ENCODE assay signal across 22 cellular contexts in the genomic region with DNA sequence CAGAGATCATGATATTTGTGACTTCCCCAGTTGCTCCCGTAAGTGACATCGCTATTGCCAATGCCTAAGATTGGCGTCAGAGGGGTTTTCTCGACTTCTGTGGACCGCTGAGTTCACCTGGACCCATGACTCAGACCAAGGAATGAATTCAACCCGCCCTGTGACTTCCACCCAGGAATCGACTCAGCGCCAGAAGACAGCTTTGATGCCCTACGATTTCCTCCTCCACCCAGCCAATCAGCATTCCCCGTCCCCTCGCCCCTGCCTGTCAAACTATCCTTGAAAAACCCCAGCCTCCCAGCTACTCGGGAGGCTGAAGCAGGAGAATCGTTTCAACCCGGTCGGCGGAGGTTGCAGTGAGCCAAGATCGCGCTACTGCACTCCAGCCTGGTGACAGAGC.
"Had no signal": no experiment of that assay in that cellular context is flagged by ENCODE, and none has a peak within 500 bp of the region (broad histone marks: within the 10 kb centered on the region; RNA-seq: fewer than 3 reads in every experiment).

No MANE protein-coding gene starts in this region.

- ATAC-seq: activated T-cell treated with anti-CD3 and anti-CD28 coated beads, Interleukin-2, amount 50 U/mL, for 4 hours; foreskin keratinocyte; left ventricle myocardium superior; pancreas; psoas muscle; right cardiac atrium had no signal

- H3K9me3 Mint-ChIP-seq: activated naive CD8-positive, alpha-beta T cell treated with anti-CD3 and anti-CD28 coated beads for 36 hours had no signal

- H3K4me3 ChIP-seq: pancreas, psoas muscle, thyroid gland had no signal

- H3K4me3 Mint-ChIP-seq: activated naive CD8-positive, alpha-beta T cell treated with anti-CD3 and anti-CD28 coated beads for 36 hours; activated T-cell treated with anti-CD3 and anti-CD28 coated beads, Interleukin-2, amount 50 U/mL, for 4 hours; nephron; stimulated activated naive CD8-positive, alpha-beta T cell treated with anti-CD3 and anti-CD28 coated beads, Interleukin-15, Interleukin-2, amounts not matched to agents 100 ng/mL and 50 ng/mL, for 24 hours; WTC11 had no signal

- DNase-seq: activated CD4-positive, alpha-beta T cell treated with anti-CD3 and anti-CD28 coated beads for 4 hours; activated CD4-positive, alpha-beta T cell treated with anti-CD3 and anti-CD28 coated beads, Interleukin-2, amount 50 U/mL, for 48 hours; activated CD8-positive, alpha-beta memory T cell treated with anti-CD3 and anti-CD28 coated beads, Interleukin-2, amount 50 U/mL, for 48 hours; activated naive CD4-positive, alpha-beta T cell treated with Interleukin-2 at 50 U/mL for 16 hours; activated naive CD8-positive, alpha-beta T cell treated with anti-CD3 and anti-CD28 coated beads for 36 hours; activated T-cell treated with anti-CD3 and anti-CD28 coated beads, Interleukin-2, amount 50 U/mL, for 4 hours; central memory CD4-positive, alpha-beta T cell; dermis blood vessel endothelial cell; effector CD8-positive, alpha-beta T cell; erythroblast; foreskin keratinocyte; hippocampal formation; left ventricle myocardium superior; pancreas; psoas muscle; T1000; thyroid gland had no signal

- H3K27ac ChIP-seq: foreskin keratinocyte, pancreas, psoas muscle, thyroid gland had no signal

- H3K9me3 ChIP-seq: pancreas, thyroid gland had no signal

- H3K36me3 ChIP-seq: pancreas, thyroid gland had no signal

- H3K36me3 Mint-ChIP-seq: WTC11 had no signal

- H3K27ac Mint-ChIP-seq: activated naive CD8-positive, alpha-beta T cell treated with anti-CD3 and anti-CD28 coated beads for 36 hours; activated T-helper 2 cell treated with anti-CD3 and anti-CD28 coated beads, Interferon-gamma antibody, Interleukin-2, Interleukin-4, amounts not matched to agents 10 μg/mL and 5 μg/mL and 100 μg/mL, durations not matched to agents 14 hours and 24 hours and 36 hours; nephron; stimulated activated naive CD8-positive, alpha-beta T cell treated with anti-CD3 and anti-CD28 coated beads, Interleukin-15, Interleukin-2, amounts not matched to agents 100 ng/mL and 50 ng/mL, for 24 hours; WTC11 had no signal

- H3K4me1 ChIP-seq: foreskin keratinocyte, pancreas, psoas muscle had no signal
